Comparison of ENCODE assay signal across 7 cellular contexts in the genomic region with DNA sequence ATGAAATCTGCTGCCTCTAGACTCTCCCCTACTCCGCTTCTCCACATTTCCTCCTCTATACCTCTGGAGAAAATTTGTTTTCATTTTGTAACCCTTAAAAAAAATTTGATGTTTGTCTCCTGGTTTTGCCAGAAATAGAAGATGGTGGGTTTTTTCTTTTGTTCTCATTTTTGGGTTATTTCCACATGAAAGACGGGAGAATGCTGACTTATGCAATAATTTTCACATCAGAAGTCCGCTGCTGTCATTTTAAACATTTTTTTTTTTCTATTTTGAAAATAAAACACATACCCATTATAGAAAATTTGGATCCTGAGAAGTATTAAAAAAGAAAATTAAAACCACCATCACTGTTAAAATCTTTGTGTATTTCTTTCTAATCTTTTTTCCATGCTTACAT.
"Had no signal": no experiment of that assay in that cellular context is flagged by ENCODE, and none has a peak within 500 bp of the region (broad histone marks: within the 10 kb centered on the region; RNA-seq: fewer than 3 reads in every experiment).

No MANE protein-coding gene starts in this region.

- H3K4me3 Mint-ChIP-seq: GM23338, H9 had no signal

- ATAC-seq: GM23338, HepG2 had no signal

- DNase-seq: H9, HCEC 1CT, KBM-7 had no signal

- H2AFZ ChIP-seq: GM23338 had no signal

- H3K27ac Mint-ChIP-seq: GM23338, H9 had no signal

- H3K4me1 Mint-ChIP-seq: GM23338, H9 had no signal

- H3K4me3 ChIP-seq: GM23338 had no signal

- H3K4me2 ChIP-seq: GM23338, KMS-11 had no signal

- H3K9ac ChIP-seq: KMS-11 had no signal

- H3K27ac ChIP-seq: HL-60, KMS-11 had no signal
